ENCODE assay signal across 14 cellular contexts in the genomic region with DNA sequence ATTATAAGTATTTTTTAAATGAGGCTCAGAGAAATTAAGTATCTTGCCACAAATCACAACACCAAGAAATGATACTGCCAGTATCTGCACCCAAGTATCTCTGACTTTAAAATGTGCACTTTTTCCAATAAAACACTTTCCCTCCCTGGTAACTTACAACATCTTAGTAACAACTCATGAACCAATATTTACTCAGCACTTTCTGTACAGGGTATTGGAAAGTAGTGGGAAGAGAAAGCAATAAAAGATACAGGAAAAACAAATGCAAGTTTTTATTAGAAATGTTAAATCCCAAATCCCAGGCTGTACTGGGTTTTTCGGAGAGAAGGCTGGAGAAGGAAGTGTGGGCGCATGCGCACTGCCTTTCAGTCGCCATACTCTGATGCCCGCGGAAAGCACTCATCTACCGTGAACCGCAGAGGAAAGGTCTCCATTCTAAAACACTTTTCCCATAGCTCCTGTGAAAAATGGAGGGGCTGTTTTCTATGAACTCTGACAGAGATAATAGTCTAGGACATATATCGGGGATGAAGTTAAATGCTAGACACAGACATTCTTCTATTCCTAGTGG.
"Had no signal": no experiment of that assay in that cellular context is flagged by ENCODE, and none has a peak within 500 bp of the region (broad histone marks: within the 10 kb centered on the region; RNA-seq: fewer than 3 reads in every experiment).

No MANE protein-coding gene starts in this region.

- H3K27me3 ChIP-seq: heart right ventricle, right atrium auricular region, stomach, tibial nerve had no signal

- H3K36me3 ChIP-seq: heart right ventricle, right atrium auricular region, stomach, tibial nerve had no signal

- FAIRE-seq: frontal cortex, small intestine, TTC549 had no signal

- H3K9me3 ChIP-seq: heart right ventricle, right atrium auricular region, stomach, tibial nerve had no signal

- DNase-seq: activated B cell treated with CpG ODN at 0.5 μM for 24 hours; activated CD4-positive, alpha-beta T cell treated with anti-CD3 and anti-CD28 coated beads, Interleukin-2, amount 10 ng/mL, durations not matched to agents 7 days and 5 days; activated CD8-positive, alpha-beta memory T cell treated with anti-CD3 and anti-CD28 coated beads for 24 hours; activated naive CD4-positive, alpha-beta T cell treated with anti-CD3 and anti-CD28 coated beads for 36 hours; cortex of kidney; effector CD8-positive, alpha-beta T cell; heart right ventricle; islet precursor cell; small intestine; stomach had no signal

- H3K4me3 ChIP-seq: heart right ventricle, right atrium auricular region, stomach had no signal

- H3K27ac ChIP-seq: heart right ventricle, right atrium auricular region, stomach, tibial nerve had no signal

- ATAC-seq: heart right ventricle had no signal

- H3K4me1 ChIP-seq: heart right ventricle, tibial nerve had no signal
